17 cellular contexts compared by ENCODE assay signal in the genomic region with DNA sequence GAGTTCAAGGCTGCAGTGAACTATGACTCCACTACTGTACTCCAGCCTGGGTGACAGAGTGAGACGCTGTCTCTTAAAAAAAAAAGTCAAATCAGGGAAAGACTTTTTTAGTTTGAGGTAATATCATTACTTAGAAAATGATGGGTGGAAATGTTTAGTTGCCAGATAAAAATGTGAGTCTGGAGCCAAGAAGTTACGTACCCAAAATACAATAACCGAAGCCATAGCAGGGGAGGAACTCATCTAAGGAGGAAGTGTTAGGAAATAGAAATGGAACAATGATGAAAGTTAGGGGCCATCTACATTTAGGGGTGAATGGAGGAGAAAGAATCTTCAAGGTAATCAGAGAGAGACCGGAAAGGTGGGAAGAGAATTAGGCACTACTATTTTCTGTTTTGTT.
"Had no signal": no experiment of that assay in that cellular context is flagged by ENCODE, and none has a peak within 500 bp of the region (broad histone marks: within the 10 kb centered on the region; RNA-seq: fewer than 3 reads in every experiment).

No MANE protein-coding gene starts in this region.

- H3K9me3 ChIP-seq: esophagus muscularis mucosa, heart left ventricle, left lung, thoracic aorta, upper lobe of left lung had no signal

- H3K36me3 ChIP-seq: brain microvascular endothelial cell, esophagus muscularis mucosa, heart left ventricle, left lung, thoracic aorta, upper lobe of left lung had no signal

- H3K27me3 ChIP-seq: brain microvascular endothelial cell, esophagus muscularis mucosa, heart left ventricle, left lung, upper lobe of left lung had no signal

- H3K36me3 Mint-ChIP-seq: activated CD8-positive, alpha-beta memory T cell treated with anti-CD3 and anti-CD28 coated beads, Interleukin-2, amount 10 ng/mL, durations not matched to agents 7 days and 5 days; mesothelial cell of epicardium; stimulated activated naive B cell treated with anti-CD40 and anti-IgM and Interleukin-4, amounts not matched to agents 10 μg/mL and 1 μg/mL and 100 μg/mL, for 72 hours had no signal

- ATAC-seq: activated CD8-positive, alpha-beta memory T cell treated with anti-CD3 and anti-CD28 coated beads, Interleukin-2, amount 10 ng/mL, durations not matched to agents 7 days and 5 days; heart left ventricle; left lung; stimulated activated naive B cell treated with anti-CD40 and anti-IgM and Interleukin-4, amounts not matched to agents 10 μg/mL and 1 μg/mL and 100 μg/mL, for 72 hours had no signal

- H3K27ac Mint-ChIP-seq: activated CD4-positive, alpha-beta memory T cell treated with anti-CD3 and anti-CD28 coated beads, Interleukin-2, amount 10 ng/mL, durations not matched to agents 7 days and 5 days; activated CD8-positive, alpha-beta memory T cell treated with anti-CD3 and anti-CD28 coated beads, Interleukin-2, amount 10 ng/mL, durations not matched to agents 7 days and 5 days; activated naive CD4-positive, alpha-beta T cell treated with anti-CD3 and anti-CD28 coated beads for 36 hours; mesothelial cell of epicardium; stimulated activated naive B cell treated with anti-CD40 and anti-IgM and Interleukin-4, amounts not matched to agents 10 μg/mL and 1 μg/mL and 100 μg/mL, for 72 hours had no signal

- H3K9me3 Mint-ChIP-seq: activated CD4-positive, alpha-beta memory T cell treated with anti-CD3 and anti-CD28 coated beads, Interleukin-2, amount 10 ng/mL, durations not matched to agents 7 days and 5 days; activated naive CD4-positive, alpha-beta T cell treated with anti-CD3 and anti-CD28 coated beads for 36 hours; mesothelial cell of epicardium; nephron; stimulated activated naive B cell treated with anti-CD40 and anti-IgM and Interleukin-4, amounts not matched to agents 10 μg/mL and 1 μg/mL and 100 μg/mL, for 72 hours had no signal

- DNase-seq: activated CD4-positive, alpha-beta memory T cell treated with anti-CD3 and anti-CD28 coated beads, Interleukin-2, amount 10 ng/mL, durations not matched to agents 7 days and 5 days; activated CD4-positive, alpha-beta T cell treated with anti-CD3 and anti-CD28 coated beads for 48 hours; activated CD4-positive, CD25-positive, alpha-beta regulatory T cell; activated CD8-positive, alpha-beta memory T cell treated with anti-CD3 and anti-CD28 coated beads, Interleukin-2, amount 10 ng/mL, durations not matched to agents 7 days and 5 days; activated naive CD4-positive, alpha-beta T cell treated with anti-CD3 and anti-CD28 coated beads for 36 hours; brain microvascular endothelial cell; effector CD8-positive, alpha-beta T cell; foreskin melanocyte; heart left ventricle; left lung; posterior cingulate gyrus; stimulated activated naive B cell treated with anti-CD40 and anti-IgM and Interleukin-4, amounts not matched to agents 10 μg/mL and 1 μg/mL and 100 μg/mL, for 72 hours; upper lobe of left lung had no signal

- H3K4me1 Mint-ChIP-seq: activated CD8-positive, alpha-beta memory T cell treated with anti-CD3 and anti-CD28 coated beads, Interleukin-2, amount 10 ng/mL, durations not matched to agents 7 days and 5 days had no signal

- H3K4me3 Mint-ChIP-seq: activated CD4-positive, alpha-beta memory T cell treated with anti-CD3 and anti-CD28 coated beads, Interleukin-2, amount 10 ng/mL, durations not matched to agents 7 days and 5 days; activated CD8-positive, alpha-beta memory T cell treated with anti-CD3 and anti-CD28 coated beads, Interleukin-2, amount 10 ng/mL, durations not matched to agents 7 days and 5 days; activated naive CD4-positive, alpha-beta T cell treated with anti-CD3 and anti-CD28 coated beads for 36 hours; mesothelial cell of epicardium; nephron; stimulated activated naive B cell treated with anti-CD40 and anti-IgM and Interleukin-4, amounts not matched to agents 10 μg/mL and 1 μg/mL and 100 μg/mL, for 72 hours had no signal

- H3K4me3 ChIP-seq: esophagus muscularis mucosa, heart left ventricle, left lung, thoracic aorta, upper lobe of left lung had no signal

- H3K27ac ChIP-seq: brain microvascular endothelial cell, esophagus muscularis mucosa, left lung, thoracic aorta, upper lobe of left lung had no signal
